Comparison of ENCODE assay signal across 17 cellular contexts in genomic region chr18:9868857-9869712, GRCh38. TPM values are rescaled to one million over a fixed set of nuclear protein-coding genes. Genes with fewer than 3 reads are reported as not detected.
DNase-seq lines count a peak whose midpoint lies in the region; ATAC-seq and TF ChIP-seq lines count a peak whose summit lies in the region.
"Had no signal": no experiment of that assay in that cellular context is flagged by ENCODE, and none has a peak within 500 bp of the region (broad histone marks: within the 10 kb centered on the region; RNA-seq: fewer than 3 reads in every experiment).

No MANE protein-coding gene starts in this region.

- H3K27ac Mint-ChIP-seq in CD14-positive monocyte = peak overlapping the region in 6 of 7 donors; percentile 47 to 91 (median 56)
- no peak overlapping the region for H3K27ac Mint-ChIP-seq in WTC11
- H3K27ac Mint-ChIP-seq in activated T-cell treated with anti-CD3 and anti-CD28 coated beads, Interleukin-2, amount 50 U/mL, for 24 hours = no peak overlapping the region
- H3K27ac Mint-ChIP-seq: activated CD8-positive, alpha-beta memory T cell treated with anti-CD3 and anti-CD28 coated beads, Interleukin-2, amount 10 ng/mL, durations not matched to agents 7 days and 5 days; naive B cell had no signal

- CTCF ChIA-PET in WTC11 (lab: Charles Lee) = no interaction called here

- H3K27ac ChIP-seq in HUES6 (ENCODE audit: low read depth, low read length) = peak overlapping the region; percentile 55; the same call in 1 of the 2 replicates
- no peak overlapping the region for H3K27ac ChIP-seq in dorsolateral prefrontal cortex
- H3K27ac ChIP-seq: gastrocnemius medialis had no signal

- peaks cover 10 to 22% (median 13%) of the 10 kb centered on the region in 7 donors for H3K9me3 Mint-ChIP-seq in CD14-positive monocyte
- H3K9me3 Mint-ChIP-seq in WTC11 = peaks cover 27% of the 10 kb centered on the region
- peaks cover 15% of the 10 kb centered on the region for H3K9me3 Mint-ChIP-seq in activated T-cell treated with anti-CD3 and anti-CD28 coated beads, Interleukin-2, amount 50 U/mL, for 24 hours

- DNase-seq in CD14-positive monocyte (ENCODE audit: low spot score) (no peak), WTC11 (ENCODE audit: low spot score) (no peak), islet precursor cell (peak; percentile 88), dorsolateral prefrontal cortex (no peak), ACHN (no peak)
- no peak for DNase-seq in activated T-cell treated with anti-CD3 and anti-CD28 coated beads, Interleukin-2, amount 50 U/mL, for 24 hours
- DNase-seq: activated CD8-positive, alpha-beta memory T cell treated with anti-CD3 and anti-CD28 coated beads, Interleukin-2, amount 10 ng/mL, durations not matched to agents 7 days and 5 days; gastrocnemius medialis; naive B cell; NCI-H1105; NCI-H524; Right ventricle myocardium superior; stimulated activated CD4-positive, alpha-beta T cell treated with anti-CD3 and anti-CD28 coated beads, Interleukin-4, amount 100 ng/mL, for 24 hours; stimulated activated naive CD4-positive, alpha-beta T cell had no signal

- TF ChIP-seq CTCF in CD14-positive monocyte (IDR thresholded peaks at IDR 0.05) (no peak), WTC11 (IDR thresholded peaks at IDR 0.05) (no peak), dorsolateral prefrontal cortex (IDR thresholded peaks at IDR 0.05 in 54 of 56, conservative IDR thresholded peaks at IDR 0.05 in 2 of 56; ENCODE audit: low read depth in 1 of 56, partially characterized antibody in 56 of 56) (no peak)

- H3K27me3 Mint-ChIP-seq in CD14-positive monocyte (ENCODE audit: low read depth in 3 of 3) (peaks cover 0 to 2% (median 0%) of the 10 kb centered on the region in 3 donors), WTC11 (ENCODE audit: low read depth) (peaks cover 8% of the 10 kb centered on the region; the same call in 1 of the 2 replicates)
- H3K27me3 Mint-ChIP-seq in activated T-cell treated with anti-CD3 and anti-CD28 coated beads, Interleukin-2, amount 50 U/mL, for 24 hours = peaks cover 43% of the 10 kb centered on the region

- H3K4me3 Mint-ChIP-seq in CD14-positive monocyte (no peak overlapping the region), WTC11 (no peak overlapping the region)
- no peak overlapping the region for H3K4me3 Mint-ChIP-seq in activated T-cell treated with anti-CD3 and anti-CD28 coated beads, Interleukin-2, amount 50 U/mL, for 24 hours
- H3K4me3 Mint-ChIP-seq: activated CD8-positive, alpha-beta memory T cell treated with anti-CD3 and anti-CD28 coated beads, Interleukin-2, amount 10 ng/mL, durations not matched to agents 7 days and 5 days; naive B cell had no signal

- POLR2A ChIA-PET in WTC11 (lab: Charles Lee) = interaction anchor here (1.0 to 1.2 kb wide), 2 partner anchors 30 to 44 kb away, joined by 3 read pairs; partner anchors contain the start of gene VAPA

- ATAC-seq in WTC11 (peak; percentile 39; the same call in 1 of the 2 replicates), GM21619 (IDR thresholded peaks at IDR 0.05; ENCODE audit: unreplicated experiment) (no peak)

- H3K36me3 ChIP-seq in HUES6 (ENCODE audit: control insufficient read depth, insufficient read depth, low read length) = no peaks in the 10 kb centered on the region; the same call in 1 of the 2 replicates
- H3K36me3 ChIP-seq: gastrocnemius medialis had no signal

- intact Hi-C loops in CD14-positive monocyte (cut with micrococcal nuclease) (no loop called here), dorsolateral prefrontal cortex (cut with DNase I) (no loop called here)

- H3K9ac ChIP-seq in HUES6 (ENCODE audit: low read length) = peak overlapping the region; percentile 25

- H3K27me3 ChIP-seq in HUES6 (ENCODE audit: control insufficient read depth, insufficient read depth, low read length) = no peaks in the 10 kb centered on the region
- no peaks in the 10 kb centered on the region for H3K27me3 ChIP-seq in dorsolateral prefrontal cortex
- H3K27me3 ChIP-seq: gastrocnemius medialis had no signal

- in situ Hi-C loops in ACHN (cut with HindIII; ENCODE audit: low pct_ligation_motif_present, low pct_unique_long_range_greater_than_20kb, low sequenced_read_pairs) = no loop called here

- H3K4me3 ChIP-seq in HUES6 (ENCODE audit: low read depth, low read length) (no peak overlapping the region), dorsolateral prefrontal cortex (no peak overlapping the region)
- H3K4me3 ChIP-seq: gastrocnemius medialis had no signal

- H3K4me1 Mint-ChIP-seq in CD14-positive monocyte (peaks cover 49% of the 10 kb centered on the region), WTC11 (peaks cover 30% of the 10 kb centered on the region)
- H3K4me1 Mint-ChIP-seq in activated T-cell treated with anti-CD3 and anti-CD28 coated beads, Interleukin-2, amount 50 U/mL, for 24 hours (ENCODE audit: low read depth) = peaks cover 10% of the 10 kb centered on the region

- peaks cover 29% of the 10 kb centered on the region for H3K4me1 ChIP-seq in HUES6 (ENCODE audit: control insufficient read depth, insufficient read depth, low read length)
- H3K4me1 ChIP-seq: gastrocnemius medialis had no signal

- H3K36me3 Mint-ChIP-seq in CD14-positive monocyte = peaks cover 12 to 17% of the 10 kb centered on the region in 2 donors
- H3K36me3 Mint-ChIP-seq in WTC11 = peaks cover 22% of the 10 kb centered on the region
- no peaks in the 10 kb centered on the region for H3K36me3 Mint-ChIP-seq in activated T-cell treated with anti-CD3 and anti-CD28 coated beads, Interleukin-2, amount 50 U/mL, for 24 hours (ENCODE audit: low read depth)

- H3K9me3 ChIP-seq in HUES6 (ENCODE audit: control insufficient read depth, insufficient read depth, low read depth, low read length) = peaks cover 27% of the 10 kb centered on the region
- H3K9me3 ChIP-seq: gastrocnemius medialis had no signal

TF ChIP-seq in WTC11, 78 proteins besides CTCF, POLR2A, EP300 and RAD21 (continues in another document):
- TF ChIP-seq SP1 (CRISPR knock-in tag; conservative IDR thresholded peaks at IDR 0.05) = no peak
- no peak for TF ChIP-seq USF1 (CRISPR knock-in tag; IDR thresholded peaks at IDR 0.05)
- no peak for TF ChIP-seq ZMAT4 (CRISPR knock-in tag; IDR thresholded peaks at IDR 0.05)
- TF ChIP-seq MLX (CRISPR knock-in tag; IDR thresholded peaks at IDR 0.05) = no peak
- TF ChIP-seq TEAD4 (CRISPR knock-in tag; IDR thresholded peaks at IDR 0.05) = no peak
- TF ChIP-seq MYBL2 (CRISPR knock-in tag; IDR thresholded peaks at IDR 0.05) = no peak
- TF ChIP-seq JUN (CRISPR knock-in tag; IDR thresholded peaks at IDR 0.05) = no peak
- no peak for TF ChIP-seq ZNF512 (CRISPR knock-in tag; IDR thresholded peaks at IDR 0.05; ENCODE audit: borderline replicate concordance)
- no peak for TF ChIP-seq MAX (CRISPR knock-in tag; IDR thresholded peaks at IDR 0.05)
- no peak for TF ChIP-seq TCF7 (CRISPR knock-in tag; IDR thresholded peaks at IDR 0.05; ENCODE audit: low read depth)
- no peak for TF ChIP-seq ERG (CRISPR knock-in tag; IDR thresholded peaks at IDR 0.05)

RNA-seq across cellular contexts. Expression of gene TXNDC2, which starts 16.7 kb away (rescaled TPM):
- under 1 TPM in 1 of 2 donors, not detected in 1; 0.10 TPM for polyA plus RNA-seq in CD14-positive monocyte
- total RNA-seq in WTC11 (2021) (0.09 to 0.26 TPM (median 0.14 TPM) in 3 replicates), dorsolateral prefrontal cortex (1 to 10 TPM in 7 of 120 experiments, under 1 TPM in 71, not detected in 42; 0.12 to 2.2 (median 0.46) TPM)
- total RNA-seq: activated CD8-positive, alpha-beta memory T cell treated with anti-CD3 and anti-CD28 coated beads, Interleukin-2, amount 10 ng/mL, durations not matched to agents 7 days and 5 days; gastrocnemius medialis; kidney epithelial cell; Right ventricle myocardium superior had no signal

RNA-seq across cellular contexts. Expression of gene VAPA, which starts 44.7 kb away (rescaled TPM):
- 100 to 1,000 TPM; 334 to 393 TPM for polyA plus RNA-seq in CD14-positive monocyte
- total RNA-seq in WTC11 (2021) = 137 to 142 TPM (median 137 TPM) in 3 replicates
- total RNA-seq in dorsolateral prefrontal cortex = 100 to 1,000 TPM; 189 to 323 (median 265) TPM

Comparison
In these comparisons a context has a peak if more than half of its experiments do, and no peak if none do; other contexts are left out.
1. H3K27ac Mint-ChIP-seq: peak in CD14-positive monocyte (6 of 7); none in WTC11 (single experiment) and activated T-cell treated with anti-CD3 and anti-CD28 coated beads, Interleukin-2, amount 50 U/mL, for 24 hours (single experiment).